Comparison of ENCODE assay signal across 10 cellular contexts in the genomic region with DNA sequence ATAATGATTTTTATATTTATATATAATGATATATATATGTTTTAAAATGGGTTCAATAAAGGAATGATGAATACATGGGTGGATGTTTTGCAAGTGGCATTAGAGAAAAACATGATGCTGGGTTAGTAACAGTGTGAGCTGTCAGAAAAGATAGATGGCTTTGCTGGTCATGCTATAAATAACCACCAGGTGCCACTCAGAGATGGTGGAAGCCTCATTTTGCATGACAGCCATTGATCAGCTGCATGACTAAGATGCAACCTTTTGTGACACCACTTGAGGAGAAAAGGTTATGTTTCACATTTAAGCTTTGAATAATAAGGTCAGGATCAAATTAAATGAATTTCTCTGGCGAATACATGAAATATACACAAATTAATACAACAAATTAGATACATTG.
DNase-seq lines count a peak whose midpoint lies in the region; ATAC-seq and TF ChIP-seq lines count a peak whose summit lies in the region.
"Had no signal": no experiment of that assay in that cellular context is flagged by ENCODE, and none has a peak within 500 bp of the region (broad histone marks: within the 10 kb centered on the region; RNA-seq: fewer than 3 reads in every experiment).

No MANE protein-coding gene starts in this region.

- peak; percentile 38 for DNase-seq in NCI-H510A treated with DMSO at 0.1 percent for 48 hours (lab: John Stamatoyannopoulos, UW)
- no peak for DNase-seq in NCI-H510A (lab: John Stamatoyannopoulos, UW)
- no peak for DNase-seq in RWPE2 (ENCODE audit: low spot score)
- no peak for DNase-seq in psoas muscle
- DNase-seq in stimulated activated CD4-positive, alpha-beta T cell treated with anti-CD3 and anti-CD28 coated beads, Interleukin-2, amount 100 ng/mL, for 48 hours: no peak
- no peak for DNase-seq in stimulated activated CD8-positive, alpha-beta memory T cell treated with anti-CD3 and anti-CD28 coated beads, Interleukin-4, amount 100 ng/mL, for 48 hours
- DNase-seq: activated naive CD8-positive, alpha-beta T cell treated with anti-CD3 and anti-CD28 coated beads, Interleukin-2, amount 10 ng/mL, durations not matched to agents 7 days and 5 days; hippocampal formation had no signal

- H3K9me3 ChIP-seq in RWPE2 (ENCODE audit: severe bottlenecking) (no peaks in the 10 kb centered on the region), psoas muscle (no peaks in the 10 kb centered on the region)

- H3K27me3 ChIP-seq in RWPE2 (ENCODE audit: insufficient read depth, poor library complexity, severe bottlenecking): no peaks in the 10 kb centered on the region
- H3K27me3 ChIP-seq in psoas muscle (ENCODE audit: insufficient read depth in 3 of 3, low read length in 2 of 3): no peaks in the 10 kb centered on the region

- intact Hi-C loops in psoas muscle (cut with DNase I): no loop called here

- WGBS in psoas muscle, 3 donors: 78 to 89% (median 84%) methylated on average over 1 of the region's 1 CpG

- H3K36me3 ChIP-seq in RWPE2 (ENCODE audit: low read depth) (no peaks in the 10 kb centered on the region), psoas muscle (ENCODE audit: insufficient read depth in 1 of 2, low read depth in 1 of 2) (no peaks in the 10 kb centered on the region)

- no peaks in the 10 kb centered on the region for H3K4me1 ChIP-seq in RWPE2 (ENCODE audit: insufficient read depth, poor library complexity, severe bottlenecking)
- no peaks in the 10 kb centered on the region for H3K4me1 ChIP-seq in psoas muscle

- no peak for TF ChIP-seq CTCF in RWPE2 (IDR thresholded peaks at IDR 0.05; ENCODE audit: poor library complexity, severe bottlenecking)
- peak; percentile 27 for TF ChIP-seq CTCF in psoas muscle (IDR thresholded peaks at IDR 0.05)

- H3K4me3 ChIP-seq in RWPE2 (ENCODE audit: severe bottlenecking) (no peak overlapping the region), psoas muscle (no peak overlapping the region)

- ATAC-seq in HG03354 (IDR thresholded peaks at IDR 0.05; ENCODE audit: poor library complexity, severe bottlenecking, unreplicated experiment) (peak; percentile 98), RWPE2 (ENCODE audit: low read depth) (peak; percentile 45; the same call in 1 of the 3 replicates), psoas muscle (peak in 3 of 4 donors; percentile 56 to 66 (median 63)), GM18519 (IDR thresholded peaks at IDR 0.05; ENCODE audit: low FRiP score, unreplicated experiment) (no peak)

- H3K27ac ChIP-seq in RWPE2 (ENCODE audit: poor library complexity, severe bottlenecking) (no peak overlapping the region), psoas muscle (no peak overlapping the region)
